ENCODE assay signal across 13 cellular contexts in the genomic region with DNA sequence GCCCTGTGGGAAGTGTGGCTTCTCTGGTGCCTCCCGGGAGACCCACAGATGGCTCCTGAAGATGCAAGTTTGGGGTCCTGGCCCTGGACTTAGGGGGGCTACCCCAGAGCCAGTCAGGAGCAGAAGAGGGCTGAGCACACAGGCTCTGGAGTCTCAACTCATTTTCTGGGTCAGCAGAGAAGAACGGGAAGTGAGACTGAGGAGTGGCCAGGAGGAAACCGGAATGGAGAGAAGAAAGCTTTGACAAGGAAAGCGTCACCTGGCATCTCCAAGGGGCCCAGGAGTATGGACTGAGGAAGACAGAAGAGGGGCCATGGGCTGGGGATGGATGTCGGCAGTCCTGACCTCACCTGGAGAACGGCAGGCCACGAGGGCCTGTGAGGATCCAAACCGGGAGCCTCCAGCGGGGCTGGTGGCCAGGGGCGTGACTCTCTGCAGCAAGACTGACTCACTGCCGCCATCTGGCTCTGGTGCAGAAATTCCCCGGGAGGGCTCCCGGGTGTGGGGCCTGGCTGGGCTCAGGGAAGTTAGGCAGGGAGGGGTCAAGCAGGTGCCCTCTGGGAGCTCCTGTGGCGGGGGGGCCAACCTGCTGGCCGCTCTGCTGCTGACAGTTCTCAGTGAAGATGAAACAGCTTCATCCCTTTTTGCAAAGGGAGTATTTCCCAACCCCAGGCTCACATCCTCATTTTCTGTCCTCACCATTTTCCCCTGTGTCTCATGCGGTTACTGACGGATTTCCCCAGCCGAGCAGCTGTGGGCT. TPM values are rescaled to one million over a fixed set of nuclear protein-coding genes. Genes with fewer than 3 reads are reported as not detected.
DNase-seq lines count a peak whose midpoint lies in the region; ATAC-seq lines count a peak whose summit lies in the region.
"Had no signal": no experiment of that assay in that cellular context is flagged by ENCODE, and none has a peak within 500 bp of the region (broad histone marks: within the 10 kb centered on the region; RNA-seq: fewer than 3 reads in every experiment).

No MANE protein-coding gene starts in this region.

- H3K4me2 ChIP-seq in BLaER1 = peak overlapping the region; percentile 73

- peak overlapping the region; percentile 85 for H3K27ac ChIP-seq in BLaER1
- H3K27ac ChIP-seq in CD4-positive, alpha-beta memory T cell (ENCODE audit: low read depth, low read length) = no peak overlapping the region

- H3K36me3 ChIP-seq in BLaER1 = peaks cover 97% of the 10 kb centered on the region
- peaks cover 18% of the 10 kb centered on the region for H3K36me3 ChIP-seq in CD4-positive, alpha-beta memory T cell (ENCODE audit: insufficient read depth, low read length)

- no peaks in the 10 kb centered on the region for H3K9me3 Mint-ChIP-seq in naive thymus-derived CD8-positive, alpha-beta T cell
- no peaks in the 10 kb centered on the region for H3K9me3 Mint-ChIP-seq in CD4-positive, alpha-beta memory T cell

- H3K4me3 Mint-ChIP-seq in naive thymus-derived CD8-positive, alpha-beta T cell = no peak overlapping the region
- no peak overlapping the region for H3K4me3 Mint-ChIP-seq in CD4-positive, alpha-beta memory T cell

- peaks cover 47% of the 10 kb centered on the region for H3K4me1 ChIP-seq in BLaER1
- H3K4me1 ChIP-seq in CD4-positive, alpha-beta memory T cell (ENCODE audit: insufficient read depth, low read length) = no peaks in the 10 kb centered on the region
- H3K4me1 ChIP-seq: ascending aorta had no signal

- DNase-seq in NOMO-1 (lab: John Stamatoyannopoulos, UW; ENCODE audit: unreplicated experiment in 2 of 2) (peak; percentile 78 to 86), epidermal melanocyte (ENCODE audit: insufficient read length, low spot score) (peak; percentile 16), kidney tubule cell (ENCODE audit: low spot score) (no peak)
- DNase-seq in naive thymus-derived CD8-positive, alpha-beta T cell = no peak
- DNase-seq in CD4-positive, alpha-beta memory T cell = no peak
- DNase-seq: activated CD4-positive, CD25-positive, alpha-beta regulatory T cell; NCI-H2081 treated with DMSO at 0.1 percent for 48 hours; small intestine had no signal

- peak overlapping the region in 6 of 10 donors; percentile 20 to 62 (median 40) for H3K27ac Mint-ChIP-seq in naive thymus-derived CD8-positive, alpha-beta T cell
- H3K27ac Mint-ChIP-seq in CD4-positive, alpha-beta memory T cell = peak overlapping the region in 3 of 7 donors; percentile 24 to 73 (median 65)

- peak overlapping the region; percentile 42 for H3K4me3 ChIP-seq in BLaER1
- no peak overlapping the region for H3K4me3 ChIP-seq in CD4-positive, alpha-beta memory T cell (ENCODE audit: low read length in 2 of 2)
- H3K4me3 ChIP-seq: ascending aorta, thoracic aorta had no signal

- no peaks in the 10 kb centered on the region for H3K27me3 Mint-ChIP-seq in naive thymus-derived CD8-positive, alpha-beta T cell
- no peaks in the 10 kb centered on the region for H3K27me3 Mint-ChIP-seq in CD4-positive, alpha-beta memory T cell

- peaks cover 6 to 64% (median 15%) of the 10 kb centered on the region in 3 donors for H3K36me3 Mint-ChIP-seq in naive thymus-derived CD8-positive, alpha-beta T cell
- H3K36me3 Mint-ChIP-seq in CD4-positive, alpha-beta memory T cell = peaks cover 38 to 41% of the 10 kb centered on the region in 2 donors

- ATAC-seq in naive thymus-derived CD8-positive, alpha-beta T cell = no peak
- no peak for ATAC-seq in GM18861 (IDR thresholded peaks at IDR 0.05; ENCODE audit: unreplicated experiment)
- no peak for ATAC-seq in GM21619 (IDR thresholded peaks at IDR 0.05; ENCODE audit: unreplicated experiment)

- H3K4me1 Mint-ChIP-seq in naive thymus-derived CD8-positive, alpha-beta T cell = peaks cover 5 to 18% (median 6%) of the 10 kb centered on the region in 4 donors
- peaks cover 6 to 19% (median 8%) of the 10 kb centered on the region in 4 donors for H3K4me1 Mint-ChIP-seq in CD4-positive, alpha-beta memory T cell

- H4K20me1 ChIP-seq in BLaER1 = peaks cover 89% of the 10 kb centered on the region

- intact Hi-C loops in CD4-positive, alpha-beta memory T cell (cut with micrococcal nuclease) = no loop called here

- H3K27me3 ChIP-seq in BLaER1 = no peaks in the 10 kb centered on the region
- no peaks in the 10 kb centered on the region for H3K27me3 ChIP-seq in CD4-positive, alpha-beta memory T cell (ENCODE audit: insufficient read depth, low read length)
- H3K27me3 ChIP-seq: ascending aorta had no signal

- POLR2A ChIA-PET in naive thymus-derived CD8-positive, alpha-beta T cell (lab: Charles Lee) = interaction anchor here (1.2 kb wide), 1 partner anchor 12 kb away, joined by 3 read pairs; no protein-coding TSS in a partner anchor
- POLR2A ChIA-PET in CD4-positive, alpha-beta memory T cell (lab: Charles Lee; ENCODE audit: partially characterized antibody) = no interaction called here

- H3K9me3 ChIP-seq in BLaER1 = no peaks in the 10 kb centered on the region
- H3K9me3 ChIP-seq in CD4-positive, alpha-beta memory T cell (ENCODE audit: control insufficient read depth in 1 of 2, low read length in 2 of 2) = no peaks in the 10 kb centered on the region
- H3K9me3 ChIP-seq: ascending aorta, thoracic aorta had no signal

- CTCF ChIA-PET in CD4-positive, alpha-beta memory T cell (lab: Charles Lee; ENCODE audit: partially characterized antibody) = interaction anchor here (0.9 to 1.5 kb wide), 2 partner anchors 13 kb away, joined by 3 read pairs; no protein-coding TSS in a partner anchor

- H3K9ac ChIP-seq in BLaER1 = peak overlapping the region; percentile 68; the same call in 1 of the 2 replicates

RNA-seq across cellular contexts. Expression of a gene that starts 23.6 kb away (rescaled TPM):
- total RNA-seq in naive thymus-derived CD8-positive, alpha-beta T cell = 10 to 100 TPM; 75.4 to 78.1 TPM
- polyA plus RNA-seq in naive thymus-derived CD8-positive, alpha-beta T cell = 10 to 100 TPM in 1 of 3 donors, 1 to 10 TPM in 2; 7.2 to 11.9 (median 7.6) TPM
- total RNA-seq in CD4-positive, alpha-beta memory T cell = 10 to 100 TPM; 36.4 to 37.0 TPM
- polyA plus RNA-seq in CD4-positive, alpha-beta memory T cell = 10 to 100 TPM in 1 of 2 donors, 1 to 10 TPM in 1; 5.3 to 12.7 TPM

RNA-seq across cellular contexts. Expression of a gene that starts 49.8 kb away (rescaled TPM):
- total RNA-seq in naive thymus-derived CD8-positive, alpha-beta T cell = 10 to 100 TPM; 91.2 to 96.7 TPM
- polyA plus RNA-seq in naive thymus-derived CD8-positive, alpha-beta T cell = 100 to 1,000 TPM; 197 to 248 (median 218) TPM
- 10 to 100 TPM; 85.5 to 94.3 TPM for total RNA-seq in CD4-positive, alpha-beta memory T cell
- 100 to 1,000 TPM; 187 to 283 TPM for polyA plus RNA-seq in CD4-positive, alpha-beta memory T cell

RNA-seq across cellular contexts. Expression of a gene that starts 59.8 kb away (rescaled TPM):
- total RNA-seq in naive thymus-derived CD8-positive, alpha-beta T cell = 10 to 100 TPM; 33.1 to 35.3 TPM
- polyA plus RNA-seq in naive thymus-derived CD8-positive, alpha-beta T cell = 10 to 100 TPM; 39.2 to 51.1 (median 42.0) TPM
- total RNA-seq in CD4-positive, alpha-beta memory T cell = 10 to 100 TPM; 41.1 to 46.4 TPM
- 10 to 100 TPM; 51.6 to 54.3 TPM for polyA plus RNA-seq in CD4-positive, alpha-beta memory T cell

Comparison
In these comparisons a context has a peak if more than half of its experiments do, and no peak if none do; other contexts are left out.
1. DNase-seq: peak in NOMO-1 (2 of 2) and epidermal melanocyte (single experiment); none in naive thymus-derived CD8-positive, alpha-beta T cell (0 of 10), kidney tubule cell (single experiment) and CD4-positive, alpha-beta memory T cell (0 of 5).